Comparison of ENCODE assay signal across 24 cellular contexts in the genomic region with DNA sequence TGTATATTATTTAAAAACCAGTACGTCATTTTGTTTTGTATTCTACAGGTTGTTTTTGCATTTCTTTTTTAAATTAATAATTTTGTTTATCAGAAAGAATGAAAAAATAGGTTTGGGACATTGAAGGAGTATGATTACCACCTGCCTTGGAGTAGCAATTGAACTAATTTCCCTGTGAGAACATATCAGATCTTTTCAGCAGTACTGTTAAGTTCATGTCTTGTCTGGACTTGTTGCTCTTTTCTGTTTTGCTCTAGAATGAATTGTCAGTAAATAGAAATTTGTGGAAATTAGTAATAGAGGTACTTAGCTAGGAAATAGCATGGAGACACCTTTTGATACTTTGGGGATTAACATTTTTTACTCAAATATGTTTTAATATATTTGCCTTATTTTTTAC. TPM values are rescaled to one million over a fixed set of nuclear protein-coding genes. Genes with fewer than 3 reads are reported as not detected.
DNase-seq lines count a peak whose midpoint lies in the region; FAIRE-seq and TF ChIP-seq lines count a peak whose summit lies in the region.
"Had no signal": no experiment of that assay in that cellular context is flagged by ENCODE, and none has a peak within 500 bp of the region (broad histone marks: within the 10 kb centered on the region; RNA-seq: fewer than 3 reads in every experiment).

No MANE protein-coding gene starts in this region.

- H3K4me3 ChIP-seq in HEK293 (ENCODE audit: low read depth, low read length) (no peak overlapping the region), bronchial epithelial cell (ENCODE audit: low read depth, low read length) (no peak overlapping the region), uterus (no peak overlapping the region), hepatocyte (no peak overlapping the region)
- H3K4me3 ChIP-seq: GM23338 had no signal

- H3K79me2 ChIP-seq in hepatocyte, result no peaks in the 10 kb centered on the region

- POLR2A ChIA-PET in HEK293 (lab: Yijun Ruan, JAX), result no interaction called here

- TF ChIP-seq CTCF in HEK293 (tag by site-specific recombination; IDR thresholded peaks at IDR 0.05) (no peak), bronchial epithelial cell (IDR thresholded peaks at IDR 0.05; ENCODE audit: insufficient read depth, low read length, severe bottlenecking) (no peak), uterus (IDR thresholded peaks at IDR 0.05) (no peak), hepatocyte (IDR thresholded peaks at IDR 0.05; ENCODE audit: poor library complexity) (no peak)

- H4K20me1 ChIP-seq in hepatocyte (ENCODE audit: insufficient read depth, poor library complexity, severe bottlenecking), result no peaks in the 10 kb centered on the region

- DNase-seq in NCI-H1105 treated with DMSO at 0.1 percent for 48 hours (lab: John Stamatoyannopoulos, UW), result peak; percentile 72
- peak; percentile 56 for DNase-seq in bronchial epithelial cell (ENCODE audit: low read depth)
- DNase-seq in uterus, result no peak
- no peak for DNase-seq in hepatocyte (ENCODE audit: low spot score)
- no peak for DNase-seq in activated CD8-positive, alpha-beta memory T cell treated with anti-CD3 and anti-CD28 coated beads, Interleukin-2, amount 50 U/mL, for 48 hours
- DNase-seq: ACHN; BE2C; C1 segment of cervical spinal cord; CD4-positive, CD25-positive, alpha-beta regulatory T cell; CD8-positive, alpha-beta memory T cell; COR-L47; DMS 273 treated with DMSO at 0.1 percent for 48 hours; DMS53; DND-41; EL; HCEC 1CT; HFFc6 had no signal

- CTCF ChIA-PET in HEK293 (lab: Yijun Ruan, JAX), result no interaction called here

- no peak overlapping the region for H2AFZ ChIP-seq in hepatocyte
- H2AFZ ChIP-seq: GM23338 had no signal

- H3K9me3 ChIP-seq in HEK293 (ENCODE audit: control insufficient read depth, insufficient read depth, low read depth, low read length), result no peaks in the 10 kb centered on the region
- H3K9me3 ChIP-seq in uterus, result no peaks in the 10 kb centered on the region
- no peaks in the 10 kb centered on the region for H3K9me3 ChIP-seq in hepatocyte (ENCODE audit: low read depth)
- H3K9me3 ChIP-seq: BE2C had no signal

- intact Hi-C loops in uterus (cut with DNase I; ENCODE audit: low total_unique reads), result no loop called here

- no peaks in the 10 kb centered on the region for H3K4me1 ChIP-seq in HEK293 (ENCODE audit: control insufficient read depth, insufficient read depth, low read length)
- H3K4me1 ChIP-seq in uterus, result no peaks in the 10 kb centered on the region
- no peaks in the 10 kb centered on the region for H3K4me1 ChIP-seq in hepatocyte (ENCODE audit: insufficient read depth)
- H3K4me1 ChIP-seq: BE2C had no signal

- no peak for FAIRE-seq in bronchial epithelial cell (lab: Jason Lieb, UNC)
- FAIRE-seq: A204.1, GM12892, GM18507, H54 had no signal

- H3K9me2 ChIP-seq in hepatocyte (replicated peaks; ENCODE audit: insufficient read depth), result no peaks in the 10 kb centered on the region

- H3K27me3 ChIP-seq in bronchial epithelial cell (ENCODE audit: control insufficient read depth, insufficient read depth, low read length), result no peaks in the 10 kb centered on the region
- no peaks in the 10 kb centered on the region for H3K27me3 ChIP-seq in uterus
- no peaks in the 10 kb centered on the region for H3K27me3 ChIP-seq in hepatocyte
- H3K27me3 ChIP-seq: BE2C had no signal

- H3K27ac ChIP-seq in HEK293 (ENCODE audit: extremely low read depth, low read depth, low read length) (no peak overlapping the region), uterus (no peak overlapping the region), hepatocyte (no peak overlapping the region)
- H3K27ac ChIP-seq: HL-60 had no signal

- H3K36me3 ChIP-seq in HEK293 (ENCODE audit: control insufficient read depth in 2 of 2, insufficient read depth in 1 of 2, low read length in 2 of 2) (peaks cover 51 to 98% of the 10 kb centered on the region in 2 experiments), bronchial epithelial cell (ENCODE audit: control insufficient read depth, insufficient read depth, low read length) (no peaks in the 10 kb centered on the region), uterus (no peaks in the 10 kb centered on the region), hepatocyte (replicated peaks; ENCODE audit: insufficient read depth, low read depth) (no peaks in the 10 kb centered on the region)

- 97% methylated on average over 1 of the region's 1 CpG for WGBS in hepatocyte (ENCODE audit: low lambda C conversion rate, missing lambda C conversion rate)

- H3K4me2 ChIP-seq in hepatocyte, result no peak overlapping the region
- H3K4me2 ChIP-seq: GM23338 had no signal

- no peak for TF ChIP-seq POLR2A in uterus (IDR thresholded peaks at IDR 0.05)

TF ChIP-seq in HEK293, 187 proteins besides CTCF, POLR2A, EP300 and RAD21:
- TF ChIP-seq ZNF596 (tag by site-specific recombination; IDR thresholded peaks at IDR 0.05), result no peak
- no peak for TF ChIP-seq ZNF670 (tag by site-specific recombination; IDR thresholded peaks at IDR 0.05; ENCODE audit: low read depth)
- TF ChIP-seq ZNF521 (tag by site-specific recombination; IDR thresholded peaks at IDR 0.05), result no peak
- no peak for TF ChIP-seq ZNF701 (tag by site-specific recombination; IDR thresholded peaks at IDR 0.05)
- TF ChIP-seq SCRT2 (tag by site-specific recombination; IDR thresholded peaks at IDR 0.05), result peak; percentile 63; the same call in 1 of the 2 replicates
- no peak for TF ChIP-seq ZNF184 (tag by site-specific recombination; IDR thresholded peaks at IDR 0.05)
- TF ChIP-seq ZNF776 (tag by site-specific recombination; IDR thresholded peaks at IDR 0.05; ENCODE audit: borderline replicate concordance), result no peak

RNA-seq across cellular contexts. Expression of a gene that starts 24.3 kb away (rescaled TPM):
- total RNA-seq in bronchial epithelial cell (16.0 and 17.9 TPM in 2 replicates), uterus (10 to 100 TPM; 19.0 to 72.4 (median 33.4) TPM), hepatocyte (36.8 and 37.9 TPM in 2 replicates)
- polyA plus RNA-seq in hepatocyte, result 14.5 and 17.5 TPM in 2 replicates

RNA-seq across cellular contexts. Expression of a gene that starts 47.9 kb away (rescaled TPM):
- total RNA-seq in bronchial epithelial cell, result 205 and 208 TPM in 2 replicates
- 100 to 1,000 TPM; 136 to 354 (median 237) TPM for total RNA-seq in uterus
- 226 and 240 TPM in 2 replicates for total RNA-seq in hepatocyte
- 165 and 169 TPM in 2 replicates for polyA plus RNA-seq in hepatocyte

Comparison
In these comparisons a context has a peak if more than half of its experiments do, and no peak if none do; other contexts are left out.
1. DNase-seq: peak in NCI-H1105 treated with DMSO at 0.1 percent for 48 hours (single experiment) and bronchial epithelial cell (single experiment); none in uterus (0 of 2), hepatocyte (single experiment) and activated CD8-positive, alpha-beta memory T cell treated with anti-CD3 and anti-CD28 coated beads, Interleukin-2, amount 50 U/mL, for 48 hours (single experiment).